ENCODE assay signal across 8 cellular contexts in the genomic region with DNA sequence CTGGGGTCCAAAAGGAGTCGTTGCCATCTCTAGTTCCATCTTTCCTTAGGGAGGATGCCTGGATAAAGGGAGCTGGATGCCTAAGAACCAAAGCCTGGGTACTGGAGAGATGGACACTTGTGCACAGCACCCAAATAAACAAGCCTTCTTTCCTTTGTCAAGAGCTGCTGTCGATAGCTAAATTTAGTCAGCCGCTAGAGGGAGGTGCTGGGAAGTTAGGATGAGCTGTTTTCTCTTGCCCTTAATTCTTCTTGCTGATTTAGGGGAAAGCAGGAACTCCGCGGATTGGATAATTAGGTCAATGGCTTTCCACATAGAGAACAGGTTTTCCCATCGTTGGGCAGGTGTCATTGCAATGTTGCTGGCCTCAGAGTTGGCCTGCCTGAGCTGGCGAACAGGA. TPM values are rescaled to one million over a fixed set of nuclear protein-coding genes. Genes with fewer than 3 reads are reported as not detected.
DNase-seq lines count a peak whose midpoint lies in the region; ATAC-seq lines count a peak whose summit lies in the region.

No MANE protein-coding gene starts in this region.

- H3K4me3 ChIP-seq in GM23248, result no peak overlapping the region

- no peaks in the 10 kb centered on the region for H3K79me2 ChIP-seq in GM23248 (ENCODE audit: insufficient read depth)

- H3K9ac ChIP-seq in GM23248, result no peak overlapping the region

- H4K20me1 ChIP-seq in GM23248 (ENCODE audit: insufficient read depth), result no peaks in the 10 kb centered on the region

- no peaks in the 10 kb centered on the region for H3K27me3 ChIP-seq in GM23248 (replicated peaks; ENCODE audit: insufficient read depth)

- 62 to 65% methylated on average over 7 of the region's 7 CpGs for WGBS in GM23248 (ENCODE audit: low coverage in 1 of 2, low lambda C conversion rate in 2 of 2, missing lambda C conversion rate in 2 of 2), 2 experiments

- peak; percentile 10 for DNase-seq in SKM-1 treated with dmso at 0.1 percent for 144 hours (lab: John Stamatoyannopoulos, UW; ENCODE audit: unreplicated experiment)
- no peak for DNase-seq in SKM-1 (lab: John Stamatoyannopoulos, UW; ENCODE audit: unreplicated experiment)
- DNase-seq in NCI-H1092 (lab: John Stamatoyannopoulos, UW), result peak; percentile 20
- DNase-seq in astrocyte of the hippocampus (ENCODE audit: low read depth, low spot score), result peak; percentile 50
- DNase-seq in left lobe of liver (ENCODE audit: low spot score), result peak; percentile 48
- DNase-seq in GM23248, result no peak
- no peak for DNase-seq in activated CD4-positive, CD25-positive, alpha-beta regulatory T cell (lab: John Stamatoyannopoulos, UW)

- no peaks in the 10 kb centered on the region for H3F3A ChIP-seq in GM23248 (ENCODE audit: insufficient read depth)

- H3K27ac ChIP-seq in GM23248, result no peak overlapping the region

- in situ Hi-C loops in GM23248 (cut with MboI), result no loop called here

- no peaks in the 10 kb centered on the region for H3K9me3 ChIP-seq in GM23248 (ENCODE audit: low read depth)

- ATAC-seq in left lobe of liver, result peak; percentile 86
- ATAC-seq in GM19328 (IDR thresholded peaks at IDR 0.05; ENCODE audit: unreplicated experiment), result no peak

- no peak overlapping the region for H2AFZ ChIP-seq in GM23248

- H3K9me2 ChIP-seq in GM23248 (ENCODE audit: insufficient read depth), result no peaks in the 10 kb centered on the region

- H3K36me3 ChIP-seq in GM23248 (ENCODE audit: low read depth), result no peaks in the 10 kb centered on the region

- 0 out of 2 replicates have a peak, but pooled peaks cover 8% of the 10 kb centered on the region for H3K4me1 ChIP-seq in GM23248 (ENCODE audit: insufficient read depth)

- no peak overlapping the region for H3K4me2 ChIP-seq in GM23248 (ENCODE audit: unreplicated experiment)

RNA-seq across cellular contexts. Expression of gene SERPINB12, which starts 30.9 kb away (rescaled TPM):
- total RNA-seq in left lobe of liver, result not detected
- not detected in 2 replicates for total RNA-seq in GM23248 (2014; rRNA removed; shearing (Covaris generic))
- not detected in 2 replicates for polyA plus RNA-seq in GM23248 (2016; fragmentation: Nextera tagmentation; extraction: Ambion mirVana)

RNA-seq across cellular contexts. Expression of gene SERPINB5, which starts 34.5 kb away (rescaled TPM):
- not detected for total RNA-seq in left lobe of liver
- total RNA-seq in GM23248 (2014; rRNA removed; shearing (Covaris generic)), result not detected in 2 replicates
- not detected in 2 replicates for polyA plus RNA-seq in GM23248 (2016; fragmentation: Nextera tagmentation; extraction: Ambion mirVana)

Comparison
In these comparisons a context has a peak if more than half of its experiments do, and no peak if none do; other contexts are left out.
1. DNase-seq: peak in SKM-1 treated with dmso at 0.1 percent for 144 hours (single experiment), NCI-H1092 (single experiment), astrocyte of the hippocampus (single experiment) and left lobe of liver (single experiment); none in SKM-1 (single experiment), GM23248 (single experiment) and activated CD4-positive, CD25-positive, alpha-beta regulatory T cell (0 of 4).